ENCODE assay signal across 27 cellular contexts in the genomic region with DNA sequence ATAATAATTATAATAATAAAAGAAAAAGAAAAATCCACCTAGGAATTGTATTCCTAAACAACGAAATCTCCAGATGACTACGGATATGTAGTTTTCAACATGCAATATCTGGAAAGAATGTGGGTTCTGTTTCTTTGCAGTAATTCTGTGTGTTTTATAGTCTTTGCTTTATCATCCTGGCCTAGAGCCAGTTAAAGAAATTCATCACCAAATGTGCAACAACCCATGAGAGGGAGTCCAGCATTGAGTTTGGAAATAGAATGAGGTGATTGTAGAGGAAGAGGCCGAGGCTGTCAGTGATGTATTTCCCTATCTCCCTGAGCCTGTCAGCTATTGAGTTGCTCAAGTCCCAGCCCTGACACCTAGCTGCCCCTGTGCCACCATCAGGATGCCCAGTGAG.
A peak's percentile ranks its signal among the peaks of the same experiment; 100 is the strongest.
DNase-seq lines count a peak whose midpoint lies in the region; ATAC-seq, FAIRE-seq and TF ChIP-seq lines count a peak whose summit lies in the region.
"Had no signal": no experiment of that assay in that cellular context is flagged by ENCODE, and none has a peak within 500 bp of the region (broad histone marks: within the 10 kb centered on the region; RNA-seq: fewer than 3 reads in every experiment).

No MANE protein-coding gene starts in this region.

- TF ChIP-seq CTCF in suprapubic skin (IDR thresholded peaks at IDR 0.05), result no peak

- no peak overlapping the region for H2AK5ac ChIP-seq in mesendoderm (ENCODE audit: low read length)

- peak overlapping the region; percentile 20 for H3K27ac Mint-ChIP-seq in stimulated activated naive B cell treated with anti-CD40 and anti-IgM and Interleukin-4, amounts not matched to agents 10 μg/mL and 1 μg/mL and 100 μg/mL, for 72 hours
- H3K27ac Mint-ChIP-seq: activated CD8-positive, alpha-beta T cell treated with anti-CD3 and anti-CD28 coated beads for 36 hours; activated naive CD8-positive, alpha-beta T cell treated with anti-CD3 and anti-CD28 coated beads, Interleukin-2, amount 10 ng/mL, durations not matched to agents 7 days and 5 days; IgD-negative memory B cell had no signal

- no peak overlapping the region for H3K56ac ChIP-seq in mesendoderm (ENCODE audit: low read length)

- H2BK5ac ChIP-seq in mesendoderm (ENCODE audit: low read length), result no peak overlapping the region

- H3K27ac ChIP-seq in mesendoderm (ENCODE audit: low read depth, low read length) (no peak overlapping the region), suprapubic skin (no peak overlapping the region)

- no peak overlapping the region for H3K4me3 Mint-ChIP-seq in stimulated activated naive B cell treated with anti-CD40 and anti-IgM and Interleukin-4, amounts not matched to agents 10 μg/mL and 1 μg/mL and 100 μg/mL, for 72 hours
- H3K4me3 Mint-ChIP-seq: activated CD8-positive, alpha-beta T cell treated with anti-CD3 and anti-CD28 coated beads for 36 hours; activated naive CD8-positive, alpha-beta T cell treated with anti-CD3 and anti-CD28 coated beads, Interleukin-2, amount 10 ng/mL, durations not matched to agents 7 days and 5 days; CD4-positive, CD25-positive, alpha-beta regulatory T cell; IgD-negative memory B cell had no signal

- no peak for TF ChIP-seq EP300 in suprapubic skin (IDR thresholded peaks at IDR 0.05)

- H3K27me3 Mint-ChIP-seq in stimulated activated naive B cell treated with anti-CD40 and anti-IgM and Interleukin-4, amounts not matched to agents 10 μg/mL and 1 μg/mL and 100 μg/mL, for 72 hours, result peaks cover 4 to 12% of the 10 kb centered on the region in 2 donors
- H3K27me3 Mint-ChIP-seq: activated CD8-positive, alpha-beta T cell treated with anti-CD3 and anti-CD28 coated beads for 36 hours had no signal

- no peaks in the 10 kb centered on the region for H3K4me1 ChIP-seq in mesendoderm (ENCODE audit: control insufficient read depth, low read depth, low read length)
- H3K4me1 ChIP-seq in suprapubic skin, result peaks cover 57% of the 10 kb centered on the region

- H2BK15ac ChIP-seq in mesendoderm (replicated peaks; ENCODE audit: low read depth), result no peak overlapping the region

- H4K8ac ChIP-seq in mesendoderm (ENCODE audit: low read depth, low read length), result no peak overlapping the region

- H3K36me3 ChIP-seq in mesendoderm (ENCODE audit: control insufficient read depth, insufficient read depth, low read length), result no peaks in the 10 kb centered on the region
- no peaks in the 10 kb centered on the region for H3K36me3 ChIP-seq in suprapubic skin
- H3K36me3 ChIP-seq: thyroid gland had no signal

- H3K4ac ChIP-seq in mesendoderm (ENCODE audit: low read depth, low read length), result peak overlapping the region; percentile 7

- no peaks in the 10 kb centered on the region for H3K9me3 ChIP-seq in suprapubic skin
- H3K9me3 ChIP-seq: thyroid gland had no signal

- H3K4me1 Mint-ChIP-seq in stimulated activated naive B cell treated with anti-CD40 and anti-IgM and Interleukin-4, amounts not matched to agents 10 μg/mL and 1 μg/mL and 100 μg/mL, for 72 hours, result peaks cover 4 to 10% of the 10 kb centered on the region in 2 donors

- FAIRE-seq in TTC549 (lab: Jason Lieb, UNC) (peak; percentile 38), endometrium (lab: Jason Lieb, UNC) (peak; percentile 79)
- FAIRE-seq: D721Med, GM12892, islet of Langerhans had no signal

- no peaks in the 10 kb centered on the region for H3K9me3 Mint-ChIP-seq in stimulated activated naive B cell treated with anti-CD40 and anti-IgM and Interleukin-4, amounts not matched to agents 10 μg/mL and 1 μg/mL and 100 μg/mL, for 72 hours
- H3K9me3 Mint-ChIP-seq: activated CD8-positive, alpha-beta T cell treated with anti-CD3 and anti-CD28 coated beads for 36 hours; activated naive CD8-positive, alpha-beta T cell treated with anti-CD3 and anti-CD28 coated beads, Interleukin-2, amount 10 ng/mL, durations not matched to agents 7 days and 5 days; CD4-positive, CD25-positive, alpha-beta regulatory T cell; IgD-negative memory B cell had no signal

- no CpG with 5 or more reads among the region's 3 CpGs for WGBS in mesendoderm (ENCODE audit: extremely low coverage, insufficient coverage, low lambda C conversion rate)
- WGBS in suprapubic skin, result 78% methylated on average over 3 of the region's 3 CpGs

- H4K5ac ChIP-seq in mesendoderm (ENCODE audit: low read length), result no peak overlapping the region

- no peak for TF ChIP-seq POLR2A in suprapubic skin (IDR thresholded peaks at IDR 0.05)

- DNase-seq in mesendoderm (no peak), NCI-H345 treated with DMSO at 0.1 percent for 48 hours (lab: John Stamatoyannopoulos, UW; ENCODE audit: unreplicated experiment) (no peak), suprapubic skin (ENCODE audit: low spot score in 2 of 2) (no peak)
- DNase-seq in stimulated activated naive B cell treated with anti-CD40 and anti-IgM and Interleukin-4, amounts not matched to agents 10 μg/mL and 1 μg/mL and 100 μg/mL, for 72 hours, result no peak
- no peak for DNase-seq in stimulated activated naive CD4-positive, alpha-beta T cell (lab: John Stamatoyannopoulos, UW)
- DNase-seq: activated CD8-positive, alpha-beta T cell treated with anti-CD3 and anti-CD28 coated beads for 36 hours; activated effector memory CD4-positive, alpha-beta T cell treated with Interleukin-2 at 50 U/mL for 16 hours; activated naive CD8-positive, alpha-beta T cell treated with anti-CD3 and anti-CD28 coated beads, Interleukin-2, amount 10 ng/mL, durations not matched to agents 7 days and 5 days; CD4-positive, CD25-positive, alpha-beta regulatory T cell; effector memory CD4-positive, alpha-beta T cell; hypothalamus; NCI-H1105; NCI-H2081; NCI-H345; SHP77 treated with DMSO at 0.1 percent for 48 hours; stimulated activated CD4-positive, alpha-beta T cell treated with anti-CD3 and anti-CD28 coated beads, Interleukin-4, amount 100 ng/mL, for 1 hour; stimulated activated naive CD8-positive, alpha-beta T cell treated with anti-CD3 and anti-CD28 coated beads, Interleukin-15, Interleukin-2, amounts not matched to agents 100 U/mL and 50 U/mL, for 24 hours; T1000; thyroid gland had no signal

- H3K36me3 Mint-ChIP-seq in stimulated activated naive B cell treated with anti-CD40 and anti-IgM and Interleukin-4, amounts not matched to agents 10 μg/mL and 1 μg/mL and 100 μg/mL, for 72 hours, result no peaks in the 10 kb centered on the region
- H3K36me3 Mint-ChIP-seq: activated naive CD8-positive, alpha-beta T cell treated with anti-CD3 and anti-CD28 coated beads, Interleukin-2, amount 10 ng/mL, durations not matched to agents 7 days and 5 days; CD4-positive, CD25-positive, alpha-beta regulatory T cell; IgD-negative memory B cell had no signal

- H3K4me3 ChIP-seq in mesendoderm (ENCODE audit: low read length), result no peak overlapping the region
- H3K4me3 ChIP-seq in suprapubic skin, result no peak overlapping the region
- H3K4me3 ChIP-seq: lung, thyroid gland had no signal

- H3K79me1 ChIP-seq in mesendoderm (ENCODE audit: low read length), result no peaks in the 10 kb centered on the region

- no peak overlapping the region for H3K4me2 ChIP-seq in mesendoderm (ENCODE audit: low read length)

- H3K27me3 ChIP-seq in mesendoderm (ENCODE audit: insufficient read depth, low read length, poor library complexity) (no peaks in the 10 kb centered on the region), suprapubic skin (no peaks in the 10 kb centered on the region)
- H3K27me3 ChIP-seq: thyroid gland had no signal

- no peak overlapping the region for H3K18ac ChIP-seq in mesendoderm (ENCODE audit: low read length)

- no peak for ATAC-seq in stimulated activated naive B cell treated with anti-CD40 and anti-IgM and Interleukin-4, amounts not matched to agents 10 μg/mL and 1 μg/mL and 100 μg/mL, for 72 hours (replicated peaks)
- ATAC-seq: activated CD8-positive, alpha-beta T cell treated with anti-CD3 and anti-CD28 coated beads for 36 hours; Panc1; stimulated activated naive CD8-positive, alpha-beta T cell treated with anti-CD3 and anti-CD28 coated beads, Interleukin-15, Interleukin-2, amounts not matched to agents 100 U/mL and 50 U/mL, for 24 hours had no signal

- no peak overlapping the region for H3K9ac ChIP-seq in mesendoderm (ENCODE audit: low read length)

- no peaks in the 10 kb centered on the region for H3K79me2 ChIP-seq in mesendoderm (ENCODE audit: control insufficient read depth, insufficient read depth, low read length)

- H2BK120ac ChIP-seq in mesendoderm (ENCODE audit: low read depth, low read length), result no peak overlapping the region

- no peak overlapping the region for H3K23ac ChIP-seq in mesendoderm (ENCODE audit: low read length)
